24 cellular contexts compared by ENCODE assay signal in the genomic region with DNA sequence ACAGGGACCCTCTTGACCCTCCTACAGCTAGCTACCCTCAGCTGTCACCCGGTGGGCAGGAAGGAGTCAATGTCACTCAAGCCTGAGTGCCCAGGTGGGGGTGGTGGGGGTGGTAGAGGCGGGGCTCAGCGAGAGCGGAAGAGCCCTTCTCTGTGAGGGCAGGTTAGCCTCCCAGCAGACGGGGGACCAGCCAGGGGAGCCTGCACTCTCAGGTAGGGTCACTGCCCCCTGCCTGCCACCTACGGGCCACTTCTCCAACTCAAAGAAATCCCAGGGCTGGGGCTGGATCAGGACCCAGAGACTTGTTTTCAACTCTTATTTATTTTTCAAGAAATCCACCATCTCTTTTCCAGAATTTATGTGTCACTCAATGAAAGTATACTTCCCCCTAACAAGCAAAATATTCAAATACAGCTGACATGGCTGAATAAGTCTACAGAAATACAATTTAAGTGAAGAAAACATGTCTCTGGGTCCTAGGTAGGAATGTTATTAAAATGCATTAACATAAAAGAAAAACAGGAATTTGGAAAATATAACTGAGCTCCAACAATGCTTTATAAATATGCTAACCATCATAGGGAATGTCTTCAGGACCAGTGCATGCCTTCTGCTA.
DNase-seq lines count a peak whose midpoint lies in the region; ATAC-seq and TF ChIP-seq lines count a peak whose summit lies in the region.
"Had no signal": no experiment of that assay in that cellular context is flagged by ENCODE, and none has a peak within 500 bp of the region (broad histone marks: within the 10 kb centered on the region; RNA-seq: fewer than 3 reads in every experiment).

No MANE protein-coding gene starts in this region.

- H3K4me2 ChIP-seq in Loucy (ENCODE audit: low read depth, low read length, poor library complexity, severe bottlenecking) (no peak overlapping the region), smooth muscle cell (peak overlapping the region; percentile 55)

- TF ChIP-seq CTCF in Loucy (conservative IDR thresholded peaks at IDR 0.05; ENCODE audit: low read length) (peak; percentile 27; the same call in 1 of the 2 replicates), chondrocyte (IDR thresholded peaks at IDR 0.05) (no peak), lung (IDR thresholded peaks at IDR 0.05; ENCODE audit: control extremely low read depth, extremely low read depth) (no peak), smooth muscle cell (IDR thresholded peaks at IDR 0.05; ENCODE audit: borderline replicate concordance, insufficient read depth, poor library complexity, severe bottlenecking) (no peak)

- H3K27me3 ChIP-seq in Loucy (ENCODE audit: insufficient read depth, low read length, poor library complexity, severe bottlenecking) (peaks cover 10% of the 10 kb centered on the region), lung (ENCODE audit: control insufficient read depth, insufficient read depth) (no peaks in the 10 kb centered on the region), smooth muscle cell (ENCODE audit: low read depth) (no peaks in the 10 kb centered on the region), MG63 (no peaks in the 10 kb centered on the region)
- H3K27me3 ChIP-seq: ascending aorta, esophagus squamous epithelium, neutrophil, upper lobe of left lung had no signal

- H2AFZ ChIP-seq in Loucy (ENCODE audit: low read length) (no peak overlapping the region), smooth muscle cell (ENCODE audit: low read depth) (no peak overlapping the region)

- no peaks in the 10 kb centered on the region for H3K9me3 ChIP-seq in Loucy (ENCODE audit: insufficient read depth, low read depth, low read length)
- no peaks in the 10 kb centered on the region for H3K9me3 ChIP-seq in lung (ENCODE audit: control insufficient read depth in 2 of 2, insufficient read depth in 1 of 2, low read length in 1 of 2)
- no peaks in the 10 kb centered on the region for H3K9me3 ChIP-seq in smooth muscle cell (replicated peaks; ENCODE audit: low read depth)
- H3K9me3 ChIP-seq in MG63 = no peaks in the 10 kb centered on the region
- H3K9me3 ChIP-seq: ascending aorta, esophagus squamous epithelium, mucosa of descending colon, neutrophil, upper lobe of left lung had no signal

- peaks cover 36% of the 10 kb centered on the region for H3K4me1 Mint-ChIP-seq in chondrocyte (ENCODE audit: low read depth)

- peaks cover 6% of the 10 kb centered on the region for H3K9me3 Mint-ChIP-seq in chondrocyte (ENCODE audit: low read depth)
- H3K9me3 Mint-ChIP-seq: activated naive CD4-positive, alpha-beta T cell treated with anti-CD3 and anti-CD28 coated beads, Interleukin-2, amount 50 U/mL, for 72 hours; effector memory CD8-positive, alpha-beta T cell; IgD-negative memory B cell had no signal

- H3K4me3 ChIP-seq in Loucy (ENCODE audit: low read length, poor library complexity, severe bottlenecking) (no peak overlapping the region), lung (no peak overlapping the region), smooth muscle cell (no peak overlapping the region), MG63 (no peak overlapping the region)
- H3K4me3 ChIP-seq: ascending aorta, esophagus squamous epithelium, mucosa of descending colon, upper lobe of left lung had no signal

- no peak overlapping the region for H3K4me3 Mint-ChIP-seq in chondrocyte (ENCODE audit: unreplicated experiment)
- H3K4me3 Mint-ChIP-seq: effector memory CD8-positive, alpha-beta T cell had no signal

- no peaks in the 10 kb centered on the region for H3K27me3 Mint-ChIP-seq in chondrocyte (ENCODE audit: low read depth)

- 77 to 84% methylated on average over 6 of the region's 6 CpGs for WGBS in lung, 2 donors
- WGBS in smooth muscle cell (ENCODE audit: low lambda C conversion rate) = 61% methylated on average over 5 of the region's 6 CpGs

- peaks cover 12% of the 10 kb centered on the region for H3K36me3 Mint-ChIP-seq in chondrocyte (ENCODE audit: low read depth)
- H3K36me3 Mint-ChIP-seq: activated naive CD4-positive, alpha-beta T cell treated with anti-CD3 and anti-CD28 coated beads, Interleukin-2, amount 50 U/mL, for 72 hours; IgD-negative memory B cell had no signal

- peak overlapping the region; percentile 84 for H3K27ac Mint-ChIP-seq in chondrocyte (ENCODE audit: unreplicated experiment)
- H3K27ac Mint-ChIP-seq: effector memory CD8-positive, alpha-beta T cell had no signal

- DNase-seq in chondrocyte (ENCODE audit: low spot score) (no peak), lung (ENCODE audit: low spot score) (peak; percentile 23), smooth muscle cell (lab: John Stamatoyannopoulos, UW; ENCODE audit: unreplicated experiment) (no peak), NCI-H82 treated with DMSO at 0.1 percent for 48 hours (lab: John Stamatoyannopoulos, UW; ENCODE audit: unreplicated experiment) (no peak), MG63 (no peak)
- DNase-seq: activated CD4-positive, CD25-positive, alpha-beta regulatory T cell treated with anti-CD3 and anti-CD28 coated beads, Interleukin-2, amount 50 U/mL, for 72 hours; AML-193; Calu3; effector memory CD8-positive, alpha-beta T cell; esophagus squamous epithelium; mucosa of descending colon; NCI-H1930; stimulated activated CD4-positive, alpha-beta T cell treated with anti-CD3 and anti-CD28 coated beads, Interleukin-12 subunit alpha, Interleukin-12 subunit beta, amount 100 ng/mL, for 4 hours; T1000; upper lobe of left lung had no signal

- H3K9me2 ChIP-seq in Loucy (replicated peaks; ENCODE audit: low read depth, low read length) = no peaks in the 10 kb centered on the region

- H3K9ac ChIP-seq in Loucy (ENCODE audit: low read depth, low read length, poor library complexity, severe bottlenecking) = no peak overlapping the region
- no peak overlapping the region for H3K9ac ChIP-seq in smooth muscle cell (ENCODE audit: low read depth)

- peak overlapping the region in 1 of 2 donors; percentile 11 for H3K27ac ChIP-seq in lung (ENCODE audit: low read depth in 1 of 2, low read length in 1 of 2)
- H3K27ac ChIP-seq in smooth muscle cell (ENCODE audit: low read depth) = peak overlapping the region; percentile 51
- H3K27ac ChIP-seq: esophagus squamous epithelium, HL-60, neutrophil, RWPE1, upper lobe of left lung had no signal

- ATAC-seq in lung (ENCODE audit: insufficient read depth, low FRiP score) = no peak
- no peak for ATAC-seq in activated CD4-positive, CD25-positive, alpha-beta regulatory T cell treated with anti-CD3 and anti-CD28 coated beads, Interleukin-2, amount 50 U/mL, for 24 hours
- ATAC-seq: activated naive CD4-positive, alpha-beta T cell treated with anti-CD3 and anti-CD28 coated beads, Interleukin-2, amount 50 U/mL, for 72 hours; effector memory CD8-positive, alpha-beta T cell; left lobe of liver; mucosa of descending colon had no signal

- H3K79me2 ChIP-seq in Loucy (ENCODE audit: insufficient read depth, low read length) = no peaks in the 10 kb centered on the region
- peaks cover 8% of the 10 kb centered on the region for H3K79me2 ChIP-seq in smooth muscle cell (ENCODE audit: low read depth)

- H3K4me1 ChIP-seq in Loucy (ENCODE audit: insufficient read depth, low read length, poor library complexity, severe bottlenecking) = no peaks in the 10 kb centered on the region
- peaks cover 3 to 6% of the 10 kb centered on the region in 2 donors for H3K4me1 ChIP-seq in lung (ENCODE audit: control insufficient read depth in 2 of 2, insufficient read depth in 2 of 2, low read length in 2 of 2)
- no peaks in the 10 kb centered on the region for H3K4me1 ChIP-seq in smooth muscle cell (ENCODE audit: low read depth)

- H3F3A ChIP-seq in Loucy (ENCODE audit: low read depth) = no peaks in the 10 kb centered on the region
- H3F3A ChIP-seq in smooth muscle cell (ENCODE audit: low read depth) = no peaks in the 10 kb centered on the region

- H4K20me1 ChIP-seq in Loucy (ENCODE audit: insufficient read depth, low read length, poor library complexity, severe bottlenecking) (no peaks in the 10 kb centered on the region), smooth muscle cell (ENCODE audit: low read depth) (peaks cover 51% of the 10 kb centered on the region)

- H3K36me3 ChIP-seq in Loucy (ENCODE audit: insufficient read depth, low read length) (no peaks in the 10 kb centered on the region), lung (ENCODE audit: control insufficient read depth in 2 of 2, insufficient read depth in 2 of 2, low read length in 2 of 2) (peaks cover 0 to 6% of the 10 kb centered on the region in 2 donors), smooth muscle cell (ENCODE audit: low read depth) (no peaks in the 10 kb centered on the region), MG63 (peaks cover 6% of the 10 kb centered on the region; the same call in 1 of the 2 replicates)
